22 cellular contexts compared by ENCODE assay signal in genomic region chrX:39640866-39641265, GRCh38.
"Had no signal": no experiment of that assay in that cellular context is flagged by ENCODE, and none has a peak within 500 bp of the region (broad histone marks: within the 10 kb centered on the region; RNA-seq: fewer than 3 reads in every experiment).

No MANE protein-coding gene starts in this region.

- H3K4me1 Mint-ChIP-seq: memory B cell, natural killer cell had no signal

- H3K27ac ChIP-seq: dorsolateral prefrontal cortex, hepatocyte, left ventricle myocardium inferior, lower lobe of right lung, neural progenitor cell, ovary had no signal

- H3K4me1 ChIP-seq: lower lobe of right lung had no signal

- H3K27ac Mint-ChIP-seq: memory B cell, mesothelial cell of epicardium, natural killer cell, neural progenitor cell, progenitor cell of endocrine pancreas, type B pancreatic cell had no signal

- ATAC-seq: left cardiac atrium, lower lobe of right lung, natural killer cell, right cardiac atrium had no signal

- H3K27me3 ChIP-seq: hepatocyte, neural progenitor cell, ovary had no signal

- H3K9me3 ChIP-seq: left ventricle myocardium inferior, lower lobe of right lung, ovary had no signal

- H3K4me3 ChIP-seq: dorsolateral prefrontal cortex, hepatocyte, left ventricle myocardium inferior, lower lobe of right lung, neural progenitor cell, ovary had no signal

- H2AFZ ChIP-seq: hepatocyte, neural progenitor cell had no signal

- DNase-seq: cortex of kidney; dorsolateral prefrontal cortex; effector CD8-positive, alpha-beta T cell; foreskin melanocyte; head of caudate nucleus; kidney; left cardiac atrium; left ventricle myocardium inferior; lower lobe of right lung; natural killer cell; nucleus accumbens; ovary; right cardiac atrium; small intestine; stimulated activated CD4-positive, alpha-beta T cell treated with anti-CD3 and anti-CD28 coated beads, Interleukin-12 subunit alpha, Interleukin-12 subunit beta, amount 100 ng/mL, for 4 hours had no signal

- H3K36me3 ChIP-seq: left ventricle myocardium inferior, lower lobe of right lung, neural progenitor cell, ovary had no signal

- H3K27me3 Mint-ChIP-seq: progenitor cell of endocrine pancreas had no signal

- FAIRE-seq: kidney, small intestine, urothelium cell line had no signal

- H3K9ac ChIP-seq: neural progenitor cell had no signal

- H3K36me3 Mint-ChIP-seq: mesothelial cell of epicardium, natural killer cell, neural progenitor cell, type B pancreatic cell had no signal

- H3K79me2 ChIP-seq: hepatocyte had no signal

- H3K9me3 Mint-ChIP-seq: memory B cell, natural killer cell had no signal

- H3K4me3 Mint-ChIP-seq: memory B cell, mesothelial cell of epicardium, natural killer cell, neural progenitor cell, type B pancreatic cell had no signal

- H3K4me2 ChIP-seq: neural progenitor cell had no signal
